Comparison of ENCODE assay signal across 8 cellular contexts in genomic region chr19:35557539-35558399, GRCh38. TPM values are rescaled to one million over a fixed set of nuclear protein-coding genes. Genes with fewer than 3 reads are reported as not detected.
DNase-seq lines count a peak whose midpoint lies in the region; TF ChIP-seq lines count a peak whose summit lies in the region.

No MANE protein-coding gene starts in this region.

- no peaks in the 10 kb centered on the region for H3K36me3 Mint-ChIP-seq in type B pancreatic cell

- H2BK5ac ChIP-seq in neuronal stem cell (ENCODE audit: low read length) = no peak overlapping the region

- H4K8ac ChIP-seq in neuronal stem cell (ENCODE audit: low read depth, low read length) = peak overlapping the region; percentile 74

- no peak overlapping the region for H4K91ac ChIP-seq in neuronal stem cell (ENCODE audit: low read depth, low read length, poor library complexity)

- peak overlapping the region; percentile 90 for H3K9ac ChIP-seq in neuronal stem cell (ENCODE audit: low read depth, low read length, poor library complexity)

- peak overlapping the region; percentile 70 for H2BK15ac ChIP-seq in neuronal stem cell (ENCODE audit: low read length)

- H2BK120ac ChIP-seq in neuronal stem cell (ENCODE audit: low read depth, low read length) = no peak overlapping the region

- H3K9me3 Mint-ChIP-seq in type B pancreatic cell = no peaks in the 10 kb centered on the region

- H3K27ac ChIP-seq in neuronal stem cell (replicated peaks; ENCODE audit: low read length) = peak overlapping the region; percentile 51
- H3K27ac ChIP-seq in tibial artery = no peak overlapping the region

- H2AFZ ChIP-seq in neuronal stem cell (ENCODE audit: low read length) = peak overlapping the region; percentile 93

- DNase-seq in COLO668 (lab: John Stamatoyannopoulos, UW; ENCODE audit: unreplicated experiment) = peak; percentile 23
- DNase-seq in NCI-H1694 (lab: John Stamatoyannopoulos, UW) = peak; percentile 44
- DNase-seq in activated T-cell treated with anti-CD3 and anti-CD28 coated beads for 24 hours (ENCODE audit: low read depth) = peak; percentile 45
- peak; percentile 23 for DNase-seq in fibroblast of gingiva (ENCODE audit: low read depth)
- peak; percentile 89 for DNase-seq in neuronal stem cell (ENCODE audit: low spot score)
- peak; percentile 89 for DNase-seq in type B pancreatic cell (ENCODE audit: extremely low spot score, unreplicated experiment)
- DNase-seq in GF-D8 (lab: John Stamatoyannopoulos, UW) = no peak
- DNase-seq in tibial artery = no peak

- H2AK5ac ChIP-seq in neuronal stem cell (ENCODE audit: low read depth, low read length) = peak overlapping the region; percentile 89

- H3K79me1 ChIP-seq in neuronal stem cell (ENCODE audit: low read depth, low read length) = peaks cover 2% of the 10 kb centered on the region

- H3K4me1 ChIP-seq in neuronal stem cell (ENCODE audit: control insufficient read depth in 2 of 2, insufficient read depth in 1 of 2, low read depth in 1 of 2, low read length in 2 of 2) (peaks cover 0 to 3% of the 10 kb centered on the region in 2 donors), tibial artery (peaks cover 0 to 12% (median 9%) of the 10 kb centered on the region in 4 donors)

- H3K27me3 ChIP-seq in neuronal stem cell (ENCODE audit: control insufficient read depth in 3 of 3, insufficient read depth in 3 of 3, low read depth in 1 of 3, low read length in 3 of 3) (peaks cover 2 to 71% (median 32%) of the 10 kb centered on the region in 3 experiments), tibial artery (peaks cover 0 to 54% of the 10 kb centered on the region in 2 donors)

- H3K9me3 ChIP-seq in neuronal stem cell (replicated peaks in 1 of 2; ENCODE audit: control insufficient read depth in 2 of 2, insufficient read depth in 1 of 2, low read depth in 1 of 2, low read length in 2 of 2) = peaks cover 0 to 4% of the 10 kb centered on the region in 2 donors
- no peaks in the 10 kb centered on the region for H3K9me3 ChIP-seq in tibial artery

- no CpG with 5 or more reads among the region's 60 CpGs for WGBS in neuronal stem cell (ENCODE audit: extremely low coverage in 2 of 2, insufficient read length in 2 of 2, insufficient replicate concordance in 1 of 2), 2 donors

- H3K4me2 ChIP-seq in neuronal stem cell (ENCODE audit: insufficient read depth, low read length, poor library complexity, severe bottlenecking) = peak overlapping the region; percentile 90

- H3K4me3 ChIP-seq in neuronal stem cell (ENCODE audit: low read length in 2 of 2) (peak overlapping the region; percentile 43 to 79), tibial artery (peak overlapping the region in 1 of 2 donors; percentile 31)

- H3K36me3 ChIP-seq in neuronal stem cell (replicated peaks in 1 of 2; ENCODE audit: control insufficient read depth in 2 of 2, insufficient read depth in 2 of 2, low read length in 2 of 2) (no peaks in the 10 kb centered on the region), tibial artery (no peaks in the 10 kb centered on the region)

- peak; percentile 13 for TF ChIP-seq CTCF in type B pancreatic cell (conservative IDR thresholded peaks at IDR 0.05)
- no peak for TF ChIP-seq CTCF in tibial artery (IDR thresholded peaks at IDR 0.05)

- H3K4me3 Mint-ChIP-seq in type B pancreatic cell = peak overlapping the region; percentile 93

- peak overlapping the region; percentile 77 for H3K27ac Mint-ChIP-seq in type B pancreatic cell

- H3K4me1 Mint-ChIP-seq in type B pancreatic cell (ENCODE audit: unreplicated experiment) = peaks cover 4% of the 10 kb centered on the region

- H3K27me3 Mint-ChIP-seq in type B pancreatic cell = peaks cover 64% of the 10 kb centered on the region

- H3K14ac ChIP-seq in neuronal stem cell (ENCODE audit: low read length) = peak overlapping the region; percentile 60

- no peak overlapping the region for H3K4ac ChIP-seq in neuronal stem cell (ENCODE audit: low read length)

- peak overlapping the region; percentile 86 for H2BK12ac ChIP-seq in neuronal stem cell (ENCODE audit: low read length)

- peak overlapping the region; percentile 92 for H3K23ac ChIP-seq in neuronal stem cell (ENCODE audit: low read depth, low read length, poor library complexity)

- H3K18ac ChIP-seq in neuronal stem cell (ENCODE audit: low read length) = peak overlapping the region; percentile 88

- intact Hi-C loops in tibial artery (cut with DNase I; ENCODE audit: low total_unique reads) = no loop called here

RNA-seq across cellular contexts. Expression of gene ATP4A, which starts 5.7 kb away (rescaled TPM):
- polyA plus RNA-seq in neuronal stem cell (2013, experiment 1 of 2) = 0.04 TPM
- polyA plus RNA-seq in neuronal stem cell (2013, experiment 2 of 2) = 0.03 TPM
- 1.3 and 16.8 TPM in 2 replicates for total RNA-seq in type B pancreatic cell (ENCODE audit: low replicate concordance)

RNA-seq across cellular contexts. Expression of gene TMEM147, which starts 12.3 kb away (rescaled TPM):
- polyA plus RNA-seq in neuronal stem cell (2013, experiment 1 of 2) = 86.7 TPM
- 90.3 TPM for polyA plus RNA-seq in neuronal stem cell (2013, experiment 2 of 2)
- 104 and 113 TPM in 2 replicates for total RNA-seq in type B pancreatic cell (ENCODE audit: low replicate concordance)

RNA-seq across cellular contexts. Expression of gene GAPDHS, which starts 24.5 kb away (rescaled TPM):
- polyA plus RNA-seq in neuronal stem cell (2013, experiment 1 of 2) = 0.03 TPM
- not detected for polyA plus RNA-seq in neuronal stem cell (2013, experiment 2 of 2)
- not detected in 2 replicates for total RNA-seq in type B pancreatic cell (ENCODE audit: low replicate concordance)

RNA-seq across cellular contexts. Expression of gene PMIS2, which starts 28.2 kb away (rescaled TPM):
- polyA plus RNA-seq in neuronal stem cell (2013, experiment 1 of 2) = not detected
- not detected for polyA plus RNA-seq in neuronal stem cell (2013, experiment 2 of 2)
- not detected in 2 replicates for total RNA-seq in type B pancreatic cell (ENCODE audit: low replicate concordance)

RNA-seq across cellular contexts. Expression of gene SBSN, which starts 29.7 kb away (rescaled TPM):
- 0.06 TPM for polyA plus RNA-seq in neuronal stem cell (2013, experiment 1 of 2)
- 0.10 TPM for polyA plus RNA-seq in neuronal stem cell (2013, experiment 2 of 2)
- 0.53 TPM in 1 of 2 replicates, not detected in the other for total RNA-seq in type B pancreatic cell (ENCODE audit: low replicate concordance)

Comparison
In these comparisons a context has a peak if more than half of its experiments do, and no peak if none do; other contexts are left out.
1. DNase-seq: peak in COLO668 (single experiment), NCI-H1694 (single experiment), activated T-cell treated with anti-CD3 and anti-CD28 coated beads for 24 hours (single experiment), fibroblast of gingiva (single experiment), neuronal stem cell (single experiment) and type B pancreatic cell (single experiment); none in GF-D8 (single experiment) and tibial artery (0 of 2).